10 cellular contexts compared by ENCODE assay signal in genomic region chr10:22624289-22624738, GRCh38.
A peak's percentile ranks its signal among the peaks of the same experiment; 100 is the strongest.
DNase-seq lines count a peak whose midpoint lies in the region; TF ChIP-seq lines count a peak whose summit lies in the region.
"Had no signal": no experiment of that assay in that cellular context is flagged by ENCODE, and none has a peak within 500 bp of the region (broad histone marks: within the 10 kb centered on the region; RNA-seq: fewer than 3 reads in every experiment).

No MANE protein-coding gene starts in this region.

- H3K27ac ChIP-seq in dorsolateral prefrontal cortex, result peak overlapping the region in 58 of 59 donors; percentile 39 to 98 (median 92)

- POLR2A ChIA-PET in Caco-2 (lab: Charles Lee), result no interaction called here

- no peaks in the 10 kb centered on the region for H3K9me3 ChIP-seq in Caco-2
- no peaks in the 10 kb centered on the region for H3K9me3 ChIP-seq in MG63

- H3K4me3 Mint-ChIP-seq in Caco-2 (ENCODE audit: unreplicated experiment) (peak overlapping the region; percentile 25), nephron progenitor cell (no peak overlapping the region)

- H3K36me3 ChIP-seq in Caco-2 (ENCODE audit: control insufficient read depth, insufficient read depth, low read length) (no peaks in the 10 kb centered on the region), MG63 (no peaks in the 10 kb centered on the region)

- H3K4me3 ChIP-seq in Caco-2 (ENCODE audit: low read depth, low read length), result no peak overlapping the region
- H3K4me3 ChIP-seq in dorsolateral prefrontal cortex, result no peak overlapping the region
- no peak overlapping the region for H3K4me3 ChIP-seq in MG63
- H3K4me3 ChIP-seq: skin epidermis had no signal

- intact Hi-C loops in Caco-2 (cut with micrococcal nuclease; ENCODE audit: unreplicated experiment), result loop anchor here (2.0 to 5.0 kb wide), 2 partner anchors 58 to 88 kb away; partner anchors contain the start of gene PIP4K2A
- intact Hi-C loops in dorsolateral prefrontal cortex (cut with DNase I), result loop anchor here in 1 of 2 donors (5.0 kb wide), 1 partner anchor 228 kb away; no protein-coding TSS in a partner anchor

- no peak for TF ChIP-seq CTCF in Caco-2 (IDR thresholded peaks at IDR 0.05; ENCODE audit: insufficient read depth in 1 of 2, low read depth in 1 of 2, low read length in 1 of 2, severe bottlenecking in 1 of 2, unreplicated experiment in 1 of 2)
- TF ChIP-seq CTCF in dorsolateral prefrontal cortex (IDR thresholded peaks at IDR 0.05 in 54 of 56, conservative IDR thresholded peaks at IDR 0.05 in 2 of 56; ENCODE audit: low read depth in 1 of 56, partially characterized antibody in 56 of 56), result no peak
- TF ChIP-seq CTCF in nephron progenitor cell (IDR thresholded peaks at IDR 0.05), result no peak

- no TSS peak for BruUV-seq in Caco-2 (replicated peaks; lab: Mats Ljungman, UMichigan)

- H3K27ac Mint-ChIP-seq in Caco-2 (ENCODE audit: unreplicated experiment) (peak overlapping the region; percentile 64), nephron progenitor cell (peak overlapping the region; percentile 46)

- H3K9me3 Mint-ChIP-seq in Caco-2 (ENCODE audit: unreplicated experiment), result no peaks in the 10 kb centered on the region
- no peaks in the 10 kb centered on the region for H3K9me3 Mint-ChIP-seq in nephron progenitor cell

- DNase-seq in Caco-2, result peak in 1 of 2 experiments; percentile 61
- peak; percentile 60 for DNase-seq in NCI-H460 (ENCODE audit: extremely low read depth, low read depth)
- no peak for DNase-seq in dorsolateral prefrontal cortex
- no peak for DNase-seq in nephron progenitor cell
- no peak for DNase-seq in MG63
- no peak for DNase-seq in stimulated activated CD4-positive, alpha-beta T cell treated with anti-CD3 and anti-CD28 coated beads, Interleukin-4, amount 100 ng/mL, for 4 hours
- no peak for DNase-seq in NCI-H187 treated with DMSO at 0.1 percent for 48 hours (lab: John Stamatoyannopoulos, UW)
- no peak for DNase-seq in NCI-H446 treated with DMSO at 0.1 percent for 48 hours (lab: John Stamatoyannopoulos, UW)
- DNase-seq: NCI-H1694 had no signal

- H3K27me3 ChIP-seq in Caco-2 (replicated peaks; ENCODE audit: control insufficient read depth, insufficient read depth, low read length) (no peaks in the 10 kb centered on the region), dorsolateral prefrontal cortex (no peaks in the 10 kb centered on the region), MG63 (no peaks in the 10 kb centered on the region)

- CTCF ChIA-PET in Caco-2 (lab: Charles Lee), result no interaction called here

- H3K4me1 ChIP-seq in Caco-2, result peaks cover 67% of the 10 kb centered on the region

- H3K4me1 Mint-ChIP-seq in Caco-2 (ENCODE audit: low read depth, unreplicated experiment) (peaks cover 55% of the 10 kb centered on the region), nephron progenitor cell (peaks cover 47% of the 10 kb centered on the region)

- H3K27me3 Mint-ChIP-seq in Caco-2 (ENCODE audit: insufficient read depth, unreplicated experiment) (no peaks in the 10 kb centered on the region), nephron progenitor cell (ENCODE audit: low read depth, poor library complexity) (no peaks in the 10 kb centered on the region)

- H3K36me3 Mint-ChIP-seq in Caco-2 (ENCODE audit: insufficient read depth, unreplicated experiment) (no peaks in the 10 kb centered on the region), nephron progenitor cell (ENCODE audit: low read depth) (peaks cover 4% of the 10 kb centered on the region)
